ENCODE assay signal across 1 cellular context in the genomic region with DNA sequence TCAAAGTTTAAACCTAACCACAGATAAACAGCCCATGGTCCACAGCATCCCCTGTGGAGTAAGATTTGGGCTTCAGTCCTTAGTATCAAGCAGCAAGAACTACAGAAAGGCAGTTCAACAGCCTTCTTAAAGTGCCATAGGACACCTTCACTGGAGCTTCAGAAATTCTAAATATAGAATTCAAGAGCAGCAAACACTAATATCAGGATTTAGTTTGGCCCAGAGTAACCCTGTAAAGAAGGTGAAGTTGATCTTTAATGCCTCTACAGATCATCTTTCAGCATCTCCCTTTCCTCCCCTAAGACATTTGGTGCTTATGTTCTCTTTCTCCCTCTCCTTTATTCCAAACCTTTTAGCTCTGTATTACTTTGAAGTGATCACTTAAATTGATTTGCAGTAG.
TF ChIP-seq lines count a peak whose summit lies in the region.

No MANE protein-coding gene starts in this region.

TF ChIP-seq in GM23338, 12 proteins besides CTCF, POLR2A, EP300 and RAD21 (continued from another document):
- TF ChIP-seq, protein P1, sequence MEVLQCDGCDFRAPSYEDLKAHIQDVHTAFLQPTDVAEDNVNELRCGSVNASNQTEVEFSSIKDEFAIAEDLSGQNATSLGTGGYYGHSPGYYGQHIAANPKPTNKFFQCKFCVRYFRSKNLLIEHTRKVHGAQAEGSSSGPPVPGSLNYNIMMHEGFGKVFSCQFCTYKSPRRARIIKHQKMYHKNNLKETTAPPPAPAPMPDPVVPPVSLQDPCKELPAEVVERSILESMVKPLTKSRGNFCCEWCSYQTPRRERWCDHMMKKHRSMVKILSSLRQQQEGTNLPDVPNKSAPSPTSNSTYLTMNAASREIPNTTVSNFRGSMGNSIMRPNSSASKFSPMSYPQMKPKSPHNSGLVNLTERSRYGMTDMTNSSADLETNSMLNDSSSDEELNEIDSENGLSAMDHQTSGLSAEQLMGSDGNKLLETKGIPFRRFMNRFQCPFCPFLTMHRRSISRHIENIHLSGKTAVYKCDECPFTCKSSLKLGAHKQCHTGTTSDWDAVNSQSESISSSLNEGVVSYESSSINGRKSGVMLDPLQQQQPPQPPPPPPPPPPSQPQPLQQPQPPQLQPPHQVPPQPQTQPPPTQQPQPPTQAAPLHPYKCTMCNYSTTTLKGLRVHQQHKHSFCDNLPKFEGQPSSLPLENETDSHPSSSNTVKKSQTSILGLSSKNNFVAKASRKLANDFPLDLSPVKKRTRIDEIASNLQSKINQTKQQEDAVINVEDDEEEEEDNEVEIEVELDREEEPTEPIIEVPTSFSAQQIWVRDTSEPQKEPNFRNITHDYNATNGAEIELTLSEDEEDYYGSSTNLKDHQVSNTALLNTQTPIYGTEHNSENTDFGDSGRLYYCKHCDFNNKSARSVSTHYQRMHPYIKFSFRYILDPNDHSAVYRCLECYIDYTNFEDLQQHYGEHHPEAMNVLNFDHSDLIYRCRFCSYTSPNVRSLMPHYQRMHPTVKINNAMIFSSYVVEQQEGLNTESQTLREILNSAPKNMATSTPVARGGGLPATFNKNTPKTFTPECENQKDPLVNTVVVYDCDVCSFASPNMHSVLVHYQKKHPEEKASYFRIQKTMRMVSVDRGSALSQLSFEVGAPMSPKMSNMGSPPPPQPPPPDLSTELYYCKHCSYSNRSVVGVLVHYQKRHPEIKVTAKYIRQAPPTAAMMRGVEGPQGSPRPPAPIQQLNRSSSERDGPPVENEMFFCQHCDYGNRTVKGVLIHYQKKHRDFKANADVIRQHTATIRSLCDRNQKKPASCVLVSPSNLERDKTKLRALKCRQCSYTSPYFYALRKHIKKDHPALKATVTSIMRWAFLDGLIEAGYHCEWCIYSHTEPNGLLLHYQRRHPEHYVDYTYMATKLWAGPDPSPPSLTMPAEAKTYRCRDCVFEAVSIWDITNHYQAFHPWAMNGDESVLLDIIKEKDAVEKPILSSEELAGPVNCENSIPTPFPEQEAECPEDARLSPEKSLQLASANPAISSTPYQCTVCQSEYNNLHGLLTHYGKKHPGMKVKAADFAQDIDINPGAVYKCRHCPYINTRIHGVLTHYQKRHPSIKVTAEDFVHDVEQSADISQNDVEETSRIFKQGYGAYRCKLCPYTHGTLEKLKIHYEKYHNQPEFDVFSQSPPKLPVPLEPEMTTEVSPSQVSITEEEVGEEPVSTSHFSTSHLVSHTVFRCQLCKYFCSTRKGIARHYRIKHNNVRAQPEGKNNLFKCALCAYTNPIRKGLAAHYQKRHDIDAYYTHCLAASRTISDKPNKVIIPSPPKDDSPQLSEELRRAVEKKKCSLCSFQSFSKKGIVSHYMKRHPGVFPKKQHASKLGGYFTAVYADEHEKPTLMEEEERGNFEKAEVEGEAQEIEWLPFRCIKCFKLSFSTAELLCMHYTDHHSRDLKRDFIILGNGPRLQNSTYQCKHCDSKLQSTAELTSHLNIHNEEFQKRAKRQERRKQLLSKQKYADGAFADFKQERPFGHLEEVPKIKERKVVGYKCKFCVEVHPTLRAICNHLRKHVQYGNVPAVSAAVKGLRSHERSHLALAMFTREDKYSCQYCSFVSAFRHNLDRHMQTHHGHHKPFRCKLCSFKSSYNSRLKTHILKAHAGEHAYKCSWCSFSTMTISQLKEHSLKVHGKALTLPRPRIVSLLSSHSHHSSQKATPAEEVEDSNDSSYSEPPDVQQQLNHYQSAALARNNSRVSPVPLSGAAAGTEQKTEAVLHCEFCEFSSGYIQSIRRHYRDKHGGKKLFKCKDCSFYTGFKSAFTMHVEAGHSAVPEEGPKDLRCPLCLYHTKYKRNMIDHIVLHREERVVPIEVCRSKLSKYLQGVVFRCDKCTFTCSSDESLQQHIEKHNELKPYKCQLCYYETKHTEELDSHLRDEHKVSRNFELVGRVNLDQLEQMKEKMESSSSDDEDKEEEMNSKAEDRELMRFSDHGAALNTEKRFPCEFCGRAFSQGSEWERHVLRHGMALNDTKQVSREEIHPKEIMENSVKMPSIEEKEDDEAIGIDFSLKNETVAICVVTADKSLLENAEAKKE (CRISPR knock-in tag; IDR thresholded peaks at IDR 0.05) = no peak
- TF ChIP-seq, protein P2, sequence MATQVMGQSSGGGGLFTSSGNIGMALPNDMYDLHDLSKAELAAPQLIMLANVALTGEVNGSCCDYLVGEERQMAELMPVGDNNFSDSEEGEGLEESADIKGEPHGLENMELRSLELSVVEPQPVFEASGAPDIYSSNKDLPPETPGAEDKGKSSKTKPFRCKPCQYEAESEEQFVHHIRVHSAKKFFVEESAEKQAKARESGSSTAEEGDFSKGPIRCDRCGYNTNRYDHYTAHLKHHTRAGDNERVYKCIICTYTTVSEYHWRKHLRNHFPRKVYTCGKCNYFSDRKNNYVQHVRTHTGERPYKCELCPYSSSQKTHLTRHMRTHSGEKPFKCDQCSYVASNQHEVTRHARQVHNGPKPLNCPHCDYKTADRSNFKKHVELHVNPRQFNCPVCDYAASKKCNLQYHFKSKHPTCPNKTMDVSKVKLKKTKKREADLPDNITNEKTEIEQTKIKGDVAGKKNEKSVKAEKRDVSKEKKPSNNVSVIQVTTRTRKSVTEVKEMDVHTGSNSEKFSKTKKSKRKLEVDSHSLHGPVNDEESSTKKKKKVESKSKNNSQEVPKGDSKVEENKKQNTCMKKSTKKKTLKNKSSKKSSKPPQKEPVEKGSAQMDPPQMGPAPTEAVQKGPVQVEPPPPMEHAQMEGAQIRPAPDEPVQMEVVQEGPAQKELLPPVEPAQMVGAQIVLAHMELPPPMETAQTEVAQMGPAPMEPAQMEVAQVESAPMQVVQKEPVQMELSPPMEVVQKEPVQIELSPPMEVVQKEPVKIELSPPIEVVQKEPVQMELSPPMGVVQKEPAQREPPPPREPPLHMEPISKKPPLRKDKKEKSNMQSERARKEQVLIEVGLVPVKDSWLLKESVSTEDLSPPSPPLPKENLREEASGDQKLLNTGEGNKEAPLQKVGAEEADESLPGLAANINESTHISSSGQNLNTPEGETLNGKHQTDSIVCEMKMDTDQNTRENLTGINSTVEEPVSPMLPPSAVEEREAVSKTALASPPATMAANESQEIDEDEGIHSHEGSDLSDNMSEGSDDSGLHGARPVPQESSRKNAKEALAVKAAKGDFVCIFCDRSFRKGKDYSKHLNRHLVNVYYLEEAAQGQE (IDR thresholded peaks at IDR 0.05; ENCODE audit: unreplicated experiment) = no peak
